In genomic region chr15:29822100-29822684, GRCh38 we compare ENCODE assay signal across 8 cellular contexts. TPM values are rescaled to one million over a fixed set of nuclear protein-coding genes. Genes with fewer than 3 reads are reported as not detected.
DNase-seq lines count a peak whose midpoint lies in the region; ATAC-seq and TF ChIP-seq lines count a peak whose summit lies in the region.

TSS of gene TJP1 (minus strand) at chr15:29822468. CDS start at chr15:29822028, 440 bp downstream.

- in situ Hi-C loops in ACHN (cut with HindIII; ENCODE audit: low pct_ligation_motif_present, low pct_unique_long_range_greater_than_20kb, low sequenced_read_pairs), result no loop called here

- H3K9me2 ChIP-seq in GM23338 (ENCODE audit: insufficient read depth), result no peaks in the 10 kb centered on the region

- no peaks in the 10 kb centered on the region for H3K9me3 Mint-ChIP-seq in GM23338

- H3K4me1 Mint-ChIP-seq in GM23338, result peaks cover 25% of the 10 kb centered on the region

- ATAC-seq in GM23338, result peak; percentile 80

- H3K4me2 ChIP-seq in GM23338, result peak within 1 kb of the TSS; percentile 88

- H3K27ac ChIP-seq in GM23338 (ENCODE audit: low read depth) (peak within 1 kb of the TSS; percentile 87), cingulate gyrus (ENCODE audit: low read depth, low read length) (peak within 1 kb of the TSS; percentile 80)

- peak within 1 kb of the TSS; percentile 99 for H2AFZ ChIP-seq in GM23338

- H3K4me3 ChIP-seq in GM23338 (peak within 1 kb of the TSS; percentile 52), skeletal muscle cell (ENCODE audit: low read depth, low read length) (peak within 1 kb of the TSS; percentile 67)

- peak within 1 kb of the TSS; percentile 91 for H3K4me3 Mint-ChIP-seq in GM23338

- peak within 1 kb of the TSS; percentile 95 for H3K27ac Mint-ChIP-seq in GM23338

- H3K36me3 Mint-ChIP-seq in GM23338 (ENCODE audit: low read depth), result peaks cover 5% of the 10 kb centered on the region; the same call in 2 of the 3 replicates

- H3K27me3 ChIP-seq in GM23338 (ENCODE audit: insufficient read depth), result peaks cover 7% of the 10 kb centered on the region; the same call in 1 of the 2 replicates

- H3K79me2 ChIP-seq in GM23338 (replicated peaks; ENCODE audit: insufficient read depth), result peaks cover 41% of the 10 kb centered on the region

- TF ChIP-seq CTCF in GM23338 (conservative IDR thresholded peaks at IDR 0.05; ENCODE audit: low read depth in 2 of 2), result no peak

- DNase-seq in ACHN (peak; percentile 81), GM23338 (ENCODE audit: low spot score) (peak; percentile 88), NCI-H748 treated with DMSO at 0.1 percent for 48 hours (lab: John Stamatoyannopoulos, UW) (peak; percentile 28), iris pigment epithelial cell (ENCODE audit: low read depth) (peak; percentile 80), skeletal muscle cell (ENCODE audit: low read depth) (no peak), NOMO-1 treated with DMSO at 0.1 percent for 48 hours (lab: John Stamatoyannopoulos, UW; ENCODE audit: unreplicated experiment) (no peak)
- no peak for DNase-seq in stimulated activated CD8-positive, alpha-beta memory T cell treated with anti-CD3 and anti-CD28 coated beads, Interleukin-4, amount 100 ng/mL, for 48 hours

- peaks cover 16% of the 10 kb centered on the region for H4K20me1 ChIP-seq in GM23338 (replicated peaks; ENCODE audit: insufficient read depth)

- peaks cover 15% of the 10 kb centered on the region for H3K4me1 ChIP-seq in GM23338 (ENCODE audit: insufficient read depth)

- H3K27me3 Mint-ChIP-seq in GM23338 (ENCODE audit: insufficient read depth, low read depth, poor library complexity), result peaks cover 5% of the 10 kb centered on the region

- no peaks in the 10 kb centered on the region for H3K36me3 ChIP-seq in GM23338 (ENCODE audit: insufficient read depth)

- H3F3A ChIP-seq in GM23338 (replicated peaks; ENCODE audit: low read depth), result no peaks in the 10 kb centered on the region

TF ChIP-seq in GM23338, 12 proteins besides CTCF, POLR2A, EP300 and RAD21:
- TF ChIP-seq ZNF114 (CRISPR knock-in tag; IDR thresholded peaks at IDR 0.05) (no peak), POLR2AphosphoS5 (IDR thresholded peaks at IDR 0.05; ENCODE audit: low read depth) (peak; percentile 87), EZH2phosphoT487 (IDR thresholded peaks at IDR 0.05; ENCODE audit: unreplicated experiment) (no peak), EZH2 (IDR thresholded peaks at IDR 0.05; ENCODE audit: low read depth, unreplicated experiment) (no peak)

RNA-seq across cellular contexts. Expression of gene TJP1, which starts in this region (rescaled TPM):
- 108 and 116 TPM in 2 replicates for total RNA-seq in GM23338 (2014; rRNA removed; shearing (Covaris generic))
- polyA plus RNA-seq in GM23338 (2016; fragmentation: Nextera tagmentation; extraction: Ambion mirVana), result 69.8 and 76.2 TPM in 2 replicates

Comparison
In these comparisons a context has a peak if more than half of its experiments do, and no peak if none do; other contexts are left out.
1. DNase-seq: peak in ACHN (single experiment), GM23338 (single experiment), NCI-H748 treated with DMSO at 0.1 percent for 48 hours (single experiment) and iris pigment epithelial cell (single experiment); none in skeletal muscle cell (single experiment), stimulated activated CD8-positive, alpha-beta memory T cell treated with anti-CD3 and anti-CD28 coated beads, Interleukin-4, amount 100 ng/mL, for 48 hours (single experiment) and NOMO-1 treated with DMSO at 0.1 percent for 48 hours (single experiment).